ENCODE assay signal across 21 cellular contexts in the genomic region with DNA sequence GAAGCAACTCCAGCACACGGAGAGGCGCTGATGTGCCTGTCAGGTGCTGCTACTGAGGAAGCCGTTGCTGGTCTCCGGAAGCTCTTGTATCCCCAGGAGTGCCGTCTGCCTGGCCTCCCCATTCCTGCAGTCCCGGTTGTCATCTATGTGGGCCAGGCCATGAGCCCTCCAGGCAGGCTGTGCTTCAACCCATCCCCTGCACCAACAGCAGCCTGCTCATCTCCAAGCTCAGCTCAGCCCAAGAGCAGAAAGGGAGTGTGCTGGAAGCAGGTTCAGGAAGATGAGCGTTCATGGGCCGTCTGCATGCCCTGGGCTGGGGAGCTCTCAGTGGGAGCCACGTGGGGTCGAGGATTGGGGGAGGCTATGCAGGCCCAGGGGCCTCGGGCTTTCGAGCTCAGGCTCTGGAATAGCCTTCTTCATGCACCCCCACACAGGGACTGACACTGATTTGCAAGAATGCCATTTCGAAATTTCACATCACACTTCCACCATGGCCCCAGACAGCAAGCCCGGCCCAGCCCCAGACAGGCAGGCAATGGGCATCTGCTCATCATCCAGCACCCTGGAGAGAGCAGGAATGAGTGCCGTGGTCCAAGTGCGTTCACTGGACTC.
DNase-seq lines count a peak whose midpoint lies in the region; ATAC-seq and TF ChIP-seq lines count a peak whose summit lies in the region.
"Had no signal": no experiment of that assay in that cellular context is flagged by ENCODE, and none has a peak within 500 bp of the region (broad histone marks: within the 10 kb centered on the region; RNA-seq: fewer than 3 reads in every experiment).

No MANE protein-coding gene starts in this region.

- TF ChIP-seq CTCF in glutamatergic neuron (IDR thresholded peaks at IDR 0.05; ENCODE audit: partially characterized antibody, unreplicated experiment) = no peak
- no peak for TF ChIP-seq CTCF in osteoblast (IDR thresholded peaks at IDR 0.05; ENCODE audit: extremely low read depth, low read depth, low read length)
- TF ChIP-seq CTCF in MCF 10A (IDR thresholded peaks at IDR 0.05; ENCODE audit: unreplicated experiment) = no peak

- H3K27me3 ChIP-seq in osteoblast (ENCODE audit: insufficient read depth, low read length) = no peaks in the 10 kb centered on the region

- no peaks in the 10 kb centered on the region for H3K4me1 ChIP-seq in osteoblast (ENCODE audit: insufficient read depth, low read length)
- H3K4me1 ChIP-seq: HAP-1 had no signal

- CTCF ChIA-PET in MCF 10A (lab: Yijun Ruan, JAX) = interaction anchor here (0.9 kb wide), 1 partner anchor 261 kb away, joined by 4 read pairs; no protein-coding TSS in a partner anchor

- BruUV-seq in MCF 10A (replicated peaks; lab: Mats Ljungman, UMichigan) = no TSS peak

- H3K27me3 Mint-ChIP-seq in glutamatergic neuron (ENCODE audit: unreplicated experiment) (peaks cover 11% of the 10 kb centered on the region), MCF 10A (ENCODE audit: insufficient read depth, unreplicated experiment) (peaks cover 12% of the 10 kb centered on the region)
- H3K27me3 Mint-ChIP-seq: B cell; CD4-positive, alpha-beta T cell had no signal

- no peak overlapping the region for H3K27ac Mint-ChIP-seq in glutamatergic neuron (ENCODE audit: unreplicated experiment)
- H3K27ac Mint-ChIP-seq in MCF 10A (ENCODE audit: low read depth, unreplicated experiment) = no peak overlapping the region
- H3K27ac Mint-ChIP-seq: B cell; CD4-positive, alpha-beta T cell; HFFc6 had no signal

- H3K9me3 Mint-ChIP-seq in glutamatergic neuron (ENCODE audit: unreplicated experiment) (peaks cover 10% of the 10 kb centered on the region), MCF 10A (ENCODE audit: unreplicated experiment) (no peaks in the 10 kb centered on the region)
- H3K9me3 Mint-ChIP-seq: CD4-positive, alpha-beta T cell had no signal

- no peak overlapping the region for H3K4me2 ChIP-seq in osteoblast (ENCODE audit: insufficient read depth, low read length)

- H3K36me3 Mint-ChIP-seq in glutamatergic neuron (ENCODE audit: unreplicated experiment) (peaks cover 5% of the 10 kb centered on the region), MCF 10A (ENCODE audit: insufficient read depth, unreplicated experiment) (no peaks in the 10 kb centered on the region)

- H3K79me2 ChIP-seq in osteoblast (ENCODE audit: insufficient read depth, low read length) = no peaks in the 10 kb centered on the region

- no peak overlapping the region for H2AFZ ChIP-seq in osteoblast (ENCODE audit: low read length)
- H2AFZ ChIP-seq: GM23248 had no signal

- DNase-seq in Right ventricle myocardium inferior (ENCODE audit: missing footprints) (peak; percentile 28), Right ventricle myocardium superior (no peak), NCI-H460 (ENCODE audit: extremely low read depth, low read depth) (peak; percentile 84), glutamatergic neuron (peak; percentile 3), osteoblast (ENCODE audit: insufficient read length, low spot score, missing footprints) (peak; percentile 78), MCF 10A (ENCODE audit: unreplicated experiment) (no peak)
- DNase-seq: CD4-positive, alpha-beta T cell; GM23248; HFFc6; NCI-H1092 treated with DMSO at 0.1 percent for 48 hours; NCI-H1436 treated with DMSO at 0.1 percent for 48 hours; NCI-H187 treated with DMSO at 0.1 percent for 48 hours; NCI-H2171 treated with DMSO at 0.1 percent for 48 hours; NCI-H524 treated with DMSO at 0.1 percent for 48 hours; NCI-H774; SHP77 had no signal

- POLR2A ChIA-PET in MCF 10A (lab: Yijun Ruan, JAX) = no interaction called here

- H3K4me3 ChIP-seq in osteoblast (ENCODE audit: insufficient read depth, low read length) = no peak overlapping the region
- H3K4me3 ChIP-seq: GM23248, HAP-1 had no signal

- H3K4me3 Mint-ChIP-seq in glutamatergic neuron (ENCODE audit: unreplicated experiment) = no peak overlapping the region
- H3K4me3 Mint-ChIP-seq in MCF 10A (ENCODE audit: unreplicated experiment) = no peak overlapping the region
- H3K4me3 Mint-ChIP-seq: B cell; CD4-positive, alpha-beta T cell; HFFc6 had no signal

- H3K4me1 Mint-ChIP-seq in glutamatergic neuron (ENCODE audit: low read depth, unreplicated experiment) (no peaks in the 10 kb centered on the region), MCF 10A (ENCODE audit: insufficient read depth, unreplicated experiment) (no peaks in the 10 kb centered on the region)
- H3K4me1 Mint-ChIP-seq: B cell had no signal

- H3K9me3 ChIP-seq in osteoblast (ENCODE audit: low read depth, low read length) = no peaks in the 10 kb centered on the region
- H3K9me3 ChIP-seq: HAP-1 had no signal

- H3K36me3 ChIP-seq in osteoblast (ENCODE audit: insufficient read depth, low read length) = no peaks in the 10 kb centered on the region
- H3K36me3 ChIP-seq: HAP-1 had no signal

- no peaks in the 10 kb centered on the region for H4K20me1 ChIP-seq in osteoblast (ENCODE audit: insufficient read depth, low read length)

- H3K27ac ChIP-seq in osteoblast (ENCODE audit: low read depth, low read length) = no peak overlapping the region
- H3K27ac ChIP-seq: 22Rv1, GM23248 had no signal

- ATAC-seq in Right ventricle myocardium inferior = no peak
- ATAC-seq in Right ventricle myocardium superior (ENCODE audit: poor library complexity) = no peak
- no peak for ATAC-seq in HG03097 (IDR thresholded peaks at IDR 0.05; ENCODE audit: low FRiP score, unreplicated experiment)
- no peak for ATAC-seq in GM21786 (IDR thresholded peaks at IDR 0.05; ENCODE audit: unreplicated experiment)

- intact Hi-C loops in Right ventricle myocardium inferior (cut with DNase I) (no loop called here), Right ventricle myocardium superior (cut with DNase I) (no loop called here), MCF 10A (cut with micrococcal nuclease) (no loop called here)

Comparison
In these comparisons a context has a peak if more than half of its experiments do, and no peak if none do; other contexts are left out.
1. DNase-seq: peak in Right ventricle myocardium inferior (single experiment), NCI-H460 (single experiment), glutamatergic neuron (single experiment) and osteoblast (single experiment); none in Right ventricle myocardium superior (single experiment) and MCF 10A (single experiment).